In genomic region chr1:153699116-153699515, GRCh38 we compare ENCODE assay signal across 14 cellular contexts. TPM values are rescaled to one million over a fixed set of nuclear protein-coding genes. Genes with fewer than 3 reads are reported as not detected.
DNase-seq lines count a peak whose midpoint lies in the region; ATAC-seq and TF ChIP-seq lines count a peak whose summit lies in the region.
"Had no signal": no experiment of that assay in that cellular context is flagged by ENCODE, and none has a peak within 500 bp of the region (broad histone marks: within the 10 kb centered on the region; RNA-seq: fewer than 3 reads in every experiment).

No MANE protein-coding gene starts in this region.

- H3K36me3 Mint-ChIP-seq in WTC11 = no peaks in the 10 kb centered on the region
- H3K36me3 Mint-ChIP-seq in stimulated activated effector memory CD8-positive, alpha-beta T cell treated with anti-CD3 and anti-CD28 coated beads, Interleukin-12 subunit alpha, Interleukin-12 subunit beta, amount 100 ng/mL, for 72 hours = no peaks in the 10 kb centered on the region
- H3K36me3 Mint-ChIP-seq: activated naive CD8-positive, alpha-beta T cell treated with anti-CD3 and anti-CD28 coated beads for 36 hours had no signal

- POLR2A ChIA-PET in WTC11 (lab: Charles Lee) = no interaction called here

- H3K27me3 Mint-ChIP-seq in WTC11 (ENCODE audit: low read depth) = no peaks in the 10 kb centered on the region
- H3K27me3 Mint-ChIP-seq: activated naive CD8-positive, alpha-beta T cell treated with anti-CD3 and anti-CD28 coated beads for 36 hours had no signal

- CTCF ChIA-PET in WTC11 (lab: Charles Lee) = interaction anchor here (0.8 to 2.4 kb wide), 4 partner anchors 21 to 166 kb away, joined by 3 to 22 read pairs (median 4); partner anchors contain the start of genes NPR1 and S100A13

- H3K4me3 ChIP-seq in right cardiac atrium (ENCODE audit: low read length) (no peak overlapping the region), skin epidermis (no peak overlapping the region)
- H3K4me3 ChIP-seq: SJCRH30 had no signal

- H3K4me1 ChIP-seq in right cardiac atrium (ENCODE audit: control insufficient read depth, insufficient read depth, low read length) = peaks cover 11% of the 10 kb centered on the region
- H3K4me1 ChIP-seq: SJCRH30 had no signal

- no peaks in the 10 kb centered on the region for H3K9me3 ChIP-seq in right cardiac atrium (ENCODE audit: control insufficient read depth, low read length)
- H3K9me3 ChIP-seq: SJCRH30 had no signal

- H3K27ac Mint-ChIP-seq in WTC11 = peak overlapping the region; percentile 26; the same call in 1 of the 2 replicates
- no peak overlapping the region for H3K27ac Mint-ChIP-seq in stimulated activated effector memory CD8-positive, alpha-beta T cell treated with anti-CD3 and anti-CD28 coated beads, Interleukin-12 subunit alpha, Interleukin-12 subunit beta, amount 100 ng/mL, for 72 hours
- H3K27ac Mint-ChIP-seq: activated naive CD8-positive, alpha-beta T cell treated with anti-CD3 and anti-CD28 coated beads for 36 hours had no signal

- intact Hi-C loops in right cardiac atrium (cut with DNase I) = no loop called here

- DNase-seq in ELR (ENCODE audit: low read depth) (peak; percentile 46), WTC11 (ENCODE audit: low spot score) (no peak), right cardiac atrium (no peak), NCI-H1436 treated with DMSO at 0.1 percent for 48 hours (lab: John Stamatoyannopoulos, UW) (no peak)
- DNase-seq in activated effector memory CD4-positive, alpha-beta T cell treated with Interleukin-2 at 50 U/mL for 16 hours = no peak
- DNase-seq in stimulated activated effector memory CD8-positive, alpha-beta T cell treated with anti-CD3 and anti-CD28 coated beads, Interleukin-12 subunit alpha, Interleukin-12 subunit beta, amount 100 ng/mL, for 72 hours (ENCODE audit: low spot score in 2 of 2) = no peak
- DNase-seq in stimulated activated naive CD8-positive, alpha-beta T cell treated with anti-CD3 and anti-CD28 coated beads, Interleukin-15, Interleukin-2, amounts not matched to agents 100 U/mL and 50 U/mL, for 24 hours = no peak
- DNase-seq: activated CD4-positive, alpha-beta T cell treated with anti-CD3 and anti-CD28 coated beads for 48 hours; activated naive CD8-positive, alpha-beta T cell treated with anti-CD3 and anti-CD28 coated beads for 36 hours; KG1; NCI-H2171 treated with DMSO at 0.1 percent for 48 hours; SJCRH30; stimulated activated naive CD4-positive, alpha-beta T cell treated with Interleukin-2 at 50 U/mL for 16 hours had no signal

- peaks cover 25% of the 10 kb centered on the region for H3K4me1 Mint-ChIP-seq in WTC11
- H3K4me1 Mint-ChIP-seq in stimulated activated effector memory CD8-positive, alpha-beta T cell treated with anti-CD3 and anti-CD28 coated beads, Interleukin-12 subunit alpha, Interleukin-12 subunit beta, amount 100 ng/mL, for 72 hours = no peaks in the 10 kb centered on the region

- no peaks in the 10 kb centered on the region for H3K27me3 ChIP-seq in right cardiac atrium (ENCODE audit: control insufficient read depth, insufficient read depth)
- H3K27me3 ChIP-seq: SJCRH30 had no signal

- ATAC-seq in WTC11 = no peak
- no peak for ATAC-seq in right cardiac atrium
- no peak for ATAC-seq in stimulated activated effector memory CD8-positive, alpha-beta T cell treated with anti-CD3 and anti-CD28 coated beads, Interleukin-12 subunit alpha, Interleukin-12 subunit beta, amount 100 ng/mL, for 72 hours
- no peak for ATAC-seq in stimulated activated naive CD8-positive, alpha-beta T cell treated with anti-CD3 and anti-CD28 coated beads, Interleukin-15, Interleukin-2, amounts not matched to agents 100 U/mL and 50 U/mL, for 24 hours

- H3K4me3 Mint-ChIP-seq in WTC11 = no peak overlapping the region
- H3K4me3 Mint-ChIP-seq in stimulated activated effector memory CD8-positive, alpha-beta T cell treated with anti-CD3 and anti-CD28 coated beads, Interleukin-12 subunit alpha, Interleukin-12 subunit beta, amount 100 ng/mL, for 72 hours = no peak overlapping the region
- H3K4me3 Mint-ChIP-seq: activated naive CD8-positive, alpha-beta T cell treated with anti-CD3 and anti-CD28 coated beads for 36 hours had no signal

- peak overlapping the region; percentile 97 for H3K27ac ChIP-seq in right cardiac atrium (ENCODE audit: low read length)
- H3K27ac ChIP-seq in skin epidermis = peak overlapping the region in 16 of 21 experiments; percentile 24 to 89 (median 64)
- H3K27ac ChIP-seq: SJCRH30 had no signal

- H3K9me3 Mint-ChIP-seq in WTC11 = no peaks in the 10 kb centered on the region
- H3K9me3 Mint-ChIP-seq in stimulated activated effector memory CD8-positive, alpha-beta T cell treated with anti-CD3 and anti-CD28 coated beads, Interleukin-12 subunit alpha, Interleukin-12 subunit beta, amount 100 ng/mL, for 72 hours = no peaks in the 10 kb centered on the region
- H3K9me3 Mint-ChIP-seq: activated naive CD8-positive, alpha-beta T cell treated with anti-CD3 and anti-CD28 coated beads for 36 hours had no signal

- no peak for TF ChIP-seq CTCF in WTC11 (IDR thresholded peaks at IDR 0.05)

TF ChIP-seq in WTC11, 78 proteins besides CTCF, POLR2A, EP300 and RAD21 (continues in another document):
- TF ChIP-seq FOXP4 (CRISPR knock-in tag; IDR thresholded peaks at IDR 0.05) = no peak
- no peak for TF ChIP-seq NFE2L1 (CRISPR knock-in tag; IDR thresholded peaks at IDR 0.05)
- TF ChIP-seq STAT6 (CRISPR knock-in tag; conservative IDR thresholded peaks at IDR 0.05; ENCODE audit: low read depth) = no peak
- TF ChIP-seq JUN (CRISPR knock-in tag; IDR thresholded peaks at IDR 0.05) = no peak

RNA-seq across cellular contexts. Expression of gene NPR1, which starts 20.6 kb away (rescaled TPM):
- 13.2 to 16.5 TPM (median 15.9 TPM) in 3 replicates for total RNA-seq in WTC11 (2021)
- 10 to 100 TPM; 21.2 to 31.2 (median 25.5) TPM for total RNA-seq in right cardiac atrium
- 26.0 TPM for polyA plus RNA-seq in right cardiac atrium

RNA-seq across cellular contexts. Expression of gene ILF2, which starts 28.3 kb away (rescaled TPM):
- total RNA-seq in WTC11 (2021) (311 to 337 TPM (median 313 TPM) in 3 replicates), right cardiac atrium (10 to 100 TPM; 66.9 to 85.0 (median 70.2) TPM)
- polyA plus RNA-seq in right cardiac atrium = 45.6 TPM

RNA-seq across cellular contexts. Expression of gene INTS3, which starts 28.7 kb away (rescaled TPM):
- total RNA-seq in WTC11 (2021) = 66.8 to 71.3 TPM (median 70.5 TPM) in 3 replicates
- total RNA-seq in right cardiac atrium = 10 to 100 TPM; 30.6 to 41.8 (median 33.7) TPM
- polyA plus RNA-seq in right cardiac atrium = 26.4 TPM

RNA-seq across cellular contexts. Expression of gene SNAPIN, which starts 40.6 kb away (rescaled TPM):
- total RNA-seq in WTC11 (2021) (23.4 to 29.9 TPM (median 26.7 TPM) in 3 replicates), right cardiac atrium (10 to 100 TPM; 42.8 to 66.3 (median 53.7) TPM)
- 75.4 TPM for polyA plus RNA-seq in right cardiac atrium
